In genomic region chr11:114179234-114179941, GRCh38 we compare ENCODE assay signal across 8 cellular contexts.
DNase-seq lines count a peak whose midpoint lies in the region; ATAC-seq and TF ChIP-seq lines count a peak whose summit lies in the region.

No MANE protein-coding gene starts in this region.

- DNase-seq in activated T-cell treated with anti-CD3 and anti-CD28 coated beads, Interleukin-2, amount 50 U/mL, for 4 hours: no peak
- DNase-seq in activated T-cell treated with anti-CD3 and anti-CD28 coated beads for 4 hours (no peak), coronary artery (ENCODE audit: low spot score) (peak; percentile 95), mucosa of descending colon (peak; percentile 66 to 85 (median 75)), transverse colon (peak; percentile 87), NAMALWA (ENCODE audit: low spot score) (no peak), activated gamma-delta T cell (lab: John Stamatoyannopoulos, UW) (no peak)

- H3K9me3 ChIP-seq in mucosa of descending colon (no peaks in the 10 kb centered on the region), transverse colon (no peaks in the 10 kb centered on the region)

- peak; percentile 53 for TF ChIP-seq POLR2A in transverse colon (IDR thresholded peaks at IDR 0.05)

- TF ChIP-seq CTCF in coronary artery (IDR thresholded peaks at IDR 0.05) (no peak), mucosa of descending colon (IDR thresholded peaks at IDR 0.05) (no peak), transverse colon (IDR thresholded peaks at IDR 0.05) (peak in 1 of 5 experiments; percentile 44)

- peak overlapping the region; percentile 65 for H3K4me3 ChIP-seq in coronary artery
- H3K4me3 ChIP-seq in mucosa of descending colon: peak overlapping the region; percentile 10
- peak overlapping the region in 2 of 4 donors; percentile 21 to 30 for H3K4me3 ChIP-seq in transverse colon

- H3K4me3 Mint-ChIP-seq in activated T-cell treated with anti-CD3 and anti-CD28 coated beads, Interleukin-2, amount 50 U/mL, for 4 hours: peak overlapping the region; percentile 11

- in situ Hi-C loops in transverse colon (cut with MboI; ENCODE audit: low pct_ligation_motif_present in 1 of 4, low pct_unique_long_range_greater_than_20kb in 1 of 4, low sequenced_read_pairs in 3 of 4): loop anchor here in 1 of 4 donors (25.0 kb wide), 1 partner anchor 142 kb away; no protein-coding TSS in a partner anchor

- 0 to 2% methylated on average over 4 to 5 of the region's 5 CpGs for WGBS in transverse colon (ENCODE audit: low coverage in 1 of 2), 2 donors

- H3K27ac ChIP-seq in coronary artery (peak overlapping the region; percentile 99), transverse colon (peak overlapping the region; percentile 94 to 96 (median 96))

- H3K9me3 Mint-ChIP-seq in activated T-cell treated with anti-CD3 and anti-CD28 coated beads, Interleukin-2, amount 50 U/mL, for 4 hours: no peaks in the 10 kb centered on the region

- no peaks in the 10 kb centered on the region for H3K27me3 ChIP-seq in transverse colon

- H3K27me3 Mint-ChIP-seq in activated T-cell treated with anti-CD3 and anti-CD28 coated beads, Interleukin-2, amount 50 U/mL, for 4 hours (ENCODE audit: low read depth): no peaks in the 10 kb centered on the region

- intact Hi-C loops in mucosa of descending colon (cut with DNase I, micrococcal nuclease): no loop called here
- intact Hi-C loops in transverse colon (cut with DNase I; ENCODE audit: low total_unique reads): loop anchor here (2.0 to 5.0 kb wide), 3 partner anchors 15 to 117 kb away; no protein-coding TSS in a partner anchor

- peaks cover 78% of the 10 kb centered on the region for H3K4me1 Mint-ChIP-seq in activated T-cell treated with anti-CD3 and anti-CD28 coated beads, Interleukin-2, amount 50 U/mL, for 4 hours (ENCODE audit: low read depth)

- H3K36me3 Mint-ChIP-seq in activated T-cell treated with anti-CD3 and anti-CD28 coated beads, Interleukin-2, amount 50 U/mL, for 4 hours (ENCODE audit: insufficient read depth): no peaks in the 10 kb centered on the region

- peak; percentile 100 for TF ChIP-seq EP300 in transverse colon (IDR thresholded peaks at IDR 0.05; ENCODE audit: low read depth)

- H3K36me3 ChIP-seq in mucosa of descending colon (ENCODE audit: low read depth) (no peaks in the 10 kb centered on the region), transverse colon (no peaks in the 10 kb centered on the region)

- ATAC-seq in activated T-cell treated with anti-CD3 and anti-CD28 coated beads, Interleukin-2, amount 50 U/mL, for 4 hours: no peak
- ATAC-seq in mucosa of descending colon (peak; percentile 88), HG03039 (IDR thresholded peaks at IDR 0.05; ENCODE audit: unreplicated experiment) (no peak)

- peaks cover 65% of the 10 kb centered on the region for H3K4me1 ChIP-seq in mucosa of descending colon (ENCODE audit: low read depth)
- peaks cover 61 to 89% (median 88%) of the 10 kb centered on the region in 4 donors for H3K4me1 ChIP-seq in transverse colon

Comparison
In these comparisons a context has a peak if more than half of its experiments do, and no peak if none do; other contexts are left out.
1. DNase-seq: peak in coronary artery (single experiment), mucosa of descending colon (3 of 3) and transverse colon (single experiment); none in activated T-cell treated with anti-CD3 and anti-CD28 coated beads, Interleukin-2, amount 50 U/mL, for 4 hours (single experiment), activated T-cell treated with anti-CD3 and anti-CD28 coated beads for 4 hours (single experiment), NAMALWA (single experiment) and activated gamma-delta T cell (single experiment).